In genomic region chr1:91427741-91428140, GRCh38 we compare ENCODE assay signal across 1 cellular context.
TF ChIP-seq lines count a peak whose summit lies in the region.

No MANE protein-coding gene starts in this region.

TF ChIP-seq in HepG2, 621 proteins besides CTCF, POLR2A, EP300 and RAD21:
- TF ChIP-seq ZNF503 (CRISPR knock-in tag; IDR thresholded peaks at IDR 0.05), result no peak
- no peak for TF ChIP-seq ZBTB40 (IDR thresholded peaks at IDR 0.05)
- no peak for TF ChIP-seq ZBTB40 (CRISPR knock-in tag; IDR thresholded peaks at IDR 0.05)
- no peak for TF ChIP-seq SP5 (CRISPR knock-in tag; IDR thresholded peaks at IDR 0.05; ENCODE audit: borderline replicate concordance, low read depth)
- no peak for TF ChIP-seq ZBTB21 (CRISPR knock-in tag; IDR thresholded peaks at IDR 0.05)
- no peak for TF ChIP-seq TCF7L2 (IDR thresholded peaks at IDR 0.05; ENCODE audit: low read depth, low read length)
- TF ChIP-seq ZNF766 (CRISPR knock-in tag; IDR thresholded peaks at IDR 0.05; ENCODE audit: borderline replicate concordance), result no peak
- no peak for TF ChIP-seq SATB2 (CRISPR knock-in tag; IDR thresholded peaks at IDR 0.05)
- no peak for TF ChIP-seq ZNF33A (CRISPR knock-in tag; IDR thresholded peaks at IDR 0.05; ENCODE audit: borderline replicate concordance)
- TF ChIP-seq POLR2AphosphoS5 (IDR thresholded peaks at IDR 0.05; ENCODE audit: low read depth, low read length), result no peak
- no peak for TF ChIP-seq RERE (CRISPR knock-in tag; IDR thresholded peaks at IDR 0.05; ENCODE audit: low read depth)
- TF ChIP-seq HNF4G (IDR thresholded peaks at IDR 0.05; ENCODE audit: borderline replicate concordance, low read depth, low read length), result no peak
- TF ChIP-seq HNF4G (CRISPR knock-in tag; IDR thresholded peaks at IDR 0.05; ENCODE audit: borderline replicate concordance, low read depth), result no peak
- TF ChIP-seq MLX (CRISPR knock-in tag; IDR thresholded peaks at IDR 0.05), result no peak
- TF ChIP-seq FOXC1 (CRISPR knock-in tag; IDR thresholded peaks at IDR 0.05; ENCODE audit: borderline replicate concordance), result no peak
- no peak for TF ChIP-seq RNF219 (CRISPR knock-in tag; IDR thresholded peaks at IDR 0.05)
- no peak for TF ChIP-seq ZNF644 (CRISPR knock-in tag; IDR thresholded peaks at IDR 0.05; ENCODE audit: low read depth)
TF ChIP-seq in HepG2: peak in this region for 0.
